ENCODE assay signal across 13 cellular contexts in genomic region chr4:10730590-10730989, GRCh38. TPM values are rescaled to one million over a fixed set of nuclear protein-coding genes. Genes with fewer than 3 reads are reported as not detected.
DNase-seq lines count a peak whose midpoint lies in the region; ATAC-seq and TF ChIP-seq lines count a peak whose summit lies in the region.
"Had no signal": no experiment of that assay in that cellular context is flagged by ENCODE, and none has a peak within 500 bp of the region (broad histone marks: within the 10 kb centered on the region; RNA-seq: fewer than 3 reads in every experiment).

No MANE protein-coding gene starts in this region.

- DNase-seq in GM12865 (ENCODE audit: low read depth) (peak; percentile 80), left ventricle myocardium superior (no peak), caudate nucleus (lab: John Stamatoyannopoulos, UW) (no peak), NCI-H1436 (lab: John Stamatoyannopoulos, UW) (no peak)
- no peak for DNase-seq in stimulated activated naive CD4-positive, alpha-beta T cell (lab: John Stamatoyannopoulos, UW)
- DNase-seq: NCI-H187 treated with DMSO at 0.1 percent for 48 hours had no signal

- H3K4me3 ChIP-seq in GM12865 (ENCODE audit: low read depth, low read length), result no peak overlapping the region
- H3K4me3 ChIP-seq: BLaER1 had no signal

- ATAC-seq in GM19035 (IDR thresholded peaks at IDR 0.05; ENCODE audit: unreplicated experiment) (peak; percentile 59), HG02642 (IDR thresholded peaks at IDR 0.05; ENCODE audit: poor library complexity, unreplicated experiment) (peak; percentile 50), HG03442 (IDR thresholded peaks at IDR 0.05; ENCODE audit: unreplicated experiment) (peak; percentile 48), left ventricle myocardium superior (no peak)
- ATAC-seq: naive thymus-derived CD4-positive, alpha-beta T cell had no signal

- no peak overlapping the region for H3K27ac ChIP-seq in caudate nucleus (ENCODE audit: low read depth, low read length)
- H3K27ac ChIP-seq: BLaER1, epithelial cell of prostate had no signal

- TF ChIP-seq CTCF in GM12865 (IDR thresholded peaks at IDR 0.05; ENCODE audit: insufficient read depth, low read depth, low read length, missing control alignments), result no peak

- intact Hi-C loops in left ventricle myocardium superior (cut with micrococcal nuclease), result no loop called here

RNA-seq across cellular contexts. Expression of gene CLNK, which starts 46.0 kb away (rescaled TPM):
- total RNA-seq in left ventricle myocardium superior, result not detected
- total RNA-seq: HT-29 had no signal
